In the genomic region with DNA sequence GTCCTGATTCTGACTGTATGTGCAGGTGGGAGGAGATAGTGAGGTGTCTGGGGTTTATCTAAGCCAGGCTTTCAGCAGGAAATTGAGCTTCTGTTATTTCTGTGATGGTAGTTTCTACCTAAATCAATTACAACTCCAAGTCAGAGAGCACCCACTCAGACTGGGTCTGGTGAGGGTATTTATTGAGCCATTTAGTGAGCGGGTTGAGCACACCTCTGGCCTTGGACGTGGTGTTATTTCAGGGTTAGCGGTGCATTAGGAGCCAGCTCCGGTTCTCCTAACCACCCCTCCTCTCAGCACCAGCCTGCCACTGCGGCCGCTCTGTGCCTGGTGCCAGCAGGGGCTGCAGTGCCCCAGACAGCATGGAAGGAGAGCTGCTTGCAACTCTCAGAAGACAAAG, we compare ENCODE assay signal across 26 cellular contexts.
"Had no signal": no experiment of that assay in that cellular context is flagged by ENCODE, and none has a peak within 500 bp of the region (broad histone marks: within the 10 kb centered on the region; RNA-seq: fewer than 3 reads in every experiment).

No MANE protein-coding gene starts in this region.

- H3K4me1 ChIP-seq: breast epithelium, Peyer's patch, SJCRH30 had no signal

- DNase-seq: activated CD4-positive, alpha-beta T cell treated with anti-CD3 and anti-CD28 coated beads for 48 hours; activated CD4-positive, alpha-beta T cell treated with anti-CD3 and anti-CD28 coated beads, Interleukin-2, amount 50 U/mL, for 4 hours; activated CD4-positive, CD25-positive, alpha-beta regulatory T cell treated with anti-CD3 and anti-CD28 coated beads, Interleukin-2, amount 50 U/mL, for 72 hours; activated CD8-positive, alpha-beta memory T cell treated with anti-CD3 and anti-CD28 coated beads, Interleukin-2, amount 50 U/mL, for 48 hours; activated CD8-positive, alpha-beta T cell treated with anti-CD3 and anti-CD28 coated beads, Interleukin-2, amount 10 ng/mL, durations not matched to agents 7 days and 5 days; activated naive CD4-positive, alpha-beta T cell treated with anti-CD3 and anti-CD28 coated beads for 36 hours; activated naive CD8-positive, alpha-beta T cell treated with anti-CD3 and anti-CD28 coated beads for 36 hours; activated T-cell treated with anti-CD3 and anti-CD28 coated beads, Interleukin-2, amount 50 U/mL, for 1 hour; anterior cingulate cortex; MG63; MV-4-11; NCI-H1092 treated with DMSO at 0.1 percent for 48 hours; NCI-H1436; NCI-H1694 treated with DMSO at 0.1 percent for 48 hours; NCI-H2029 treated with DMSO at 0.1 percent for 48 hours; NCI-H446; NCI-H524; Right ventricle myocardium superior; SJCRH30; T-helper 17 cell; T-helper 9 cell had no signal

- H3K27me3 ChIP-seq: MG63, Peyer's patch had no signal

- H3K9me3 ChIP-seq: breast epithelium, MG63, Peyer's patch, SJCRH30 had no signal

- H3K4me3 ChIP-seq: breast epithelium, MG63, Peyer's patch, SJCRH30 had no signal

- H3K36me3 ChIP-seq: breast epithelium, MG63, Peyer's patch, SJCRH30 had no signal

- ATAC-seq: activated CD8-positive, alpha-beta T cell treated with anti-CD3 and anti-CD28 coated beads, Interleukin-2, amount 10 ng/mL, durations not matched to agents 7 days and 5 days; T-helper 17 cell; WTC11 had no signal

- H3K27ac ChIP-seq: breast epithelium, KMS-11, Peyer's patch, RWPE1, SJCRH30 had no signal
